Comparison of ENCODE assay signal across 11 cellular contexts in the genomic region with DNA sequence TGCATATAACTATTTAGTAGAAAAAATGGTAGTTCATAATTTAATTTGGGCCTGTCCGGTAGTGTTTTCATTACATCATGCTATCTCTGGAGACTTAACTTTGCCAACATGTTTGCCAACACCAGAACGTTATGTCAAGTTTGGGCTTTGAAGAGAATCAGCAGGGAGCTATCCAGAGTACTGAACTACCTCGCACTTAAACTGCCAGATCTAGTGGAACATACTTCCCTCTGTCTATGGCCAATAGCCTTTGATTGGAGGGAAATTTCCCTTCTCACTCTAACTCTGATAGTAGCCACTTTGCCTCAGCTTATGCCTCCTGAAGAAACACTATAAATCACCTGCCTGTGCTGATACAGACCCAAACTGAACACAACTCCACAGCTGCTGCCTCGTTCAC. TPM values are rescaled to one million over a fixed set of nuclear protein-coding genes. Genes with fewer than 3 reads are reported as not detected.
A peak's percentile ranks its signal among the peaks of the same experiment; 100 is the strongest.
DNase-seq lines count a peak whose midpoint lies in the region; ATAC-seq, FAIRE-seq and TF ChIP-seq lines count a peak whose summit lies in the region.
"Had no signal": no experiment of that assay in that cellular context is flagged by ENCODE, and none has a peak within 500 bp of the region (broad histone marks: within the 10 kb centered on the region; RNA-seq: fewer than 3 reads in every experiment).

No MANE protein-coding gene starts in this region.

- H3K18ac ChIP-seq in H9 (ENCODE audit: insufficient read length, low read depth, low read length): no peak overlapping the region

- H4K20me1 ChIP-seq in H9 (ENCODE audit: control insufficient read depth, insufficient read depth, insufficient read length): no peaks in the 10 kb centered on the region

- no peak for TF ChIP-seq RAD21 in A549 (conservative IDR thresholded peaks at IDR 0.05 in 1 of 2, IDR thresholded peaks at IDR 0.05 in 1 of 2)

- no peak overlapping the region for H2BK15ac ChIP-seq in H9 (ENCODE audit: low read depth, low read length)

- H3K27me3 Mint-ChIP-seq in H9 (ENCODE audit: low read depth) (no peaks in the 10 kb centered on the region), glutamatergic neuron (ENCODE audit: unreplicated experiment) (no peaks in the 10 kb centered on the region)

- TF ChIP-seq EP300 in A549 (IDR thresholded peaks at IDR 0.05): no peak

- H3K4me3 ChIP-seq in A549: no peak overlapping the region
- no peak overlapping the region for H3K4me3 ChIP-seq in RWPE2 (ENCODE audit: severe bottlenecking)
- H3K4me3 ChIP-seq in Peyer's patch: no peak overlapping the region

- no peak overlapping the region for H4K91ac ChIP-seq in H9 (ENCODE audit: insufficient read length, low read depth, low read length)

- no peaks in the 10 kb centered on the region for H3K23me2 ChIP-seq in H9 (ENCODE audit: insufficient read length, low read depth, low read length, poor library complexity, severe bottlenecking)

- H2AFZ ChIP-seq in H9 (ENCODE audit: low read length): no peak overlapping the region

- no peak overlapping the region for H3K27ac ChIP-seq in A549
- H3K27ac ChIP-seq in H9 (ENCODE audit: insufficient read length, low read depth, low read length): no peak overlapping the region
- H3K27ac ChIP-seq in RWPE2 (ENCODE audit: poor library complexity, severe bottlenecking): no peak overlapping the region
- no peak overlapping the region for H3K27ac ChIP-seq in Peyer's patch
- H3K27ac ChIP-seq: C4-2B had no signal

- no peak for TF ChIP-seq CTCF in A549 (IDR thresholded peaks at IDR 0.05)
- TF ChIP-seq CTCF in H9 (conservative IDR thresholded peaks at IDR 0.05): no peak
- TF ChIP-seq CTCF in RWPE2 (IDR thresholded peaks at IDR 0.05; ENCODE audit: poor library complexity, severe bottlenecking): no peak
- TF ChIP-seq CTCF in Peyer's patch (IDR thresholded peaks at IDR 0.05): no peak
- TF ChIP-seq CTCF in glutamatergic neuron (IDR thresholded peaks at IDR 0.05; ENCODE audit: partially characterized antibody, unreplicated experiment): no peak

- no peak overlapping the region for H2BK20ac ChIP-seq in H9 (ENCODE audit: low read depth, low read length, poor library complexity, severe bottlenecking)

- no peak overlapping the region for H3T11ph ChIP-seq in H9 (ENCODE audit: low read length)

- no peak overlapping the region for H3K56ac ChIP-seq in H9 (ENCODE audit: insufficient read length, low read depth, low read length)

- H3K4ac ChIP-seq in H9 (ENCODE audit: low read depth, low read length): no peak overlapping the region

- no peak overlapping the region for H2BK12ac ChIP-seq in H9 (ENCODE audit: insufficient read length, low read depth, low read length)

- H4K8ac ChIP-seq in H9 (replicated peaks; ENCODE audit: insufficient read length, low read depth, low read length): no peak overlapping the region

- no peak overlapping the region for H3K9ac ChIP-seq in H9 (ENCODE audit: extremely low read depth, insufficient read length, low read length)

- 15% methylated on average over 4 of the region's 4 CpGs for WGBS in A549 (ENCODE audit: missing lambda C conversion rate)
- WGBS in H9 (ENCODE audit: extremely low coverage, insufficient read length, low lambda C conversion rate): no CpG with 5 or more reads among the region's 4 CpGs

- H3K27ac Mint-ChIP-seq in H9 (no peak overlapping the region; a peak in 1 of 7 replicates), glutamatergic neuron (ENCODE audit: unreplicated experiment) (no peak overlapping the region)

- no peaks in the 10 kb centered on the region for H3K36me3 ChIP-seq in RWPE2 (ENCODE audit: low read depth)
- H3K36me3 ChIP-seq in Peyer's patch: no peaks in the 10 kb centered on the region

- H2AK5ac ChIP-seq in H9 (ENCODE audit: insufficient read length, low read length): no peak overlapping the region

- H3K4me2 ChIP-seq in A549: no peak overlapping the region
- H3K4me2 ChIP-seq in H9 (ENCODE audit: insufficient read depth, insufficient read length, low read length): no peak overlapping the region

- H3K27me3 ChIP-seq in H9 (ENCODE audit: insufficient read depth, low read length): no peaks in the 10 kb centered on the region
- H3K27me3 ChIP-seq in RWPE2 (ENCODE audit: insufficient read depth, poor library complexity, severe bottlenecking): peaks cover 11% of the 10 kb centered on the region
- H3K27me3 ChIP-seq in Peyer's patch: no peaks in the 10 kb centered on the region

- no peaks in the 10 kb centered on the region for H3K4me1 ChIP-seq in A549
- no peaks in the 10 kb centered on the region; the same call in 1 of the 2 replicates for H3K4me1 ChIP-seq in H9 (ENCODE audit: insufficient read depth, low read length)
- H3K4me1 ChIP-seq in RWPE2 (ENCODE audit: insufficient read depth, poor library complexity, severe bottlenecking): no peaks in the 10 kb centered on the region
- H3K4me1 ChIP-seq in Peyer's patch: no peaks in the 10 kb centered on the region

- no peaks in the 10 kb centered on the region for H3K79me1 ChIP-seq in H9 (ENCODE audit: insufficient read depth, low read depth, low read length, poor library complexity, severe bottlenecking)

- no peak overlapping the region for H2BK120ac ChIP-seq in H9 (ENCODE audit: low read depth, low read length, poor library complexity, severe bottlenecking)

- H3K9me3 ChIP-seq in A549 (no peaks in the 10 kb centered on the region), H9 (ENCODE audit: control insufficient read depth, low read depth, low read length) (no peaks in the 10 kb centered on the region), RWPE2 (ENCODE audit: severe bottlenecking) (no peaks in the 10 kb centered on the region), Peyer's patch (no peaks in the 10 kb centered on the region)

- no peak for TF ChIP-seq POLR2A in A549 (IDR thresholded peaks at IDR 0.05; ENCODE audit: low read length)
- TF ChIP-seq POLR2A in Peyer's patch (IDR thresholded peaks at IDR 0.05): no peak

- no peak for ATAC-seq in A549
- 0 out of 3 replicates have a peak, but pooled peaks have one; percentile 50 for ATAC-seq in RWPE2 (ENCODE audit: low read depth)

- no peak for FAIRE-seq in A549 (lab: Jason Lieb, UNC)

- peaks cover 30% of the 10 kb centered on the region in 2 experiments for H3K4me1 Mint-ChIP-seq in H9
- peaks cover 28% of the 10 kb centered on the region for H3K4me1 Mint-ChIP-seq in glutamatergic neuron (ENCODE audit: low read depth, unreplicated experiment)

- H3K9me3 Mint-ChIP-seq in H9: no peaks in the 10 kb centered on the region
- H3K9me3 Mint-ChIP-seq in glutamatergic neuron (ENCODE audit: unreplicated experiment): peaks cover 11% of the 10 kb centered on the region

- DNase-seq in A549 (ENCODE audit: low read depth in 1 of 2, low spot score in 1 of 2): peak in 1 of 2 experiments; percentile 1
- peak; percentile 43 for DNase-seq in H9
- no peak for DNase-seq in RWPE2 (ENCODE audit: low spot score)
- DNase-seq in foreskin melanocyte: peak; percentile 46
- no peak for DNase-seq in Peyer's patch
- DNase-seq in glutamatergic neuron: no peak
- DNase-seq in NK-92 (lab: John Stamatoyannopoulos, UW; ENCODE audit: unreplicated experiment): no peak
- DNase-seq in NCI-H510A treated with DMSO at 0.1 percent for 48 hours (lab: John Stamatoyannopoulos, UW): no peak

- no peak overlapping the region for H2BK5ac ChIP-seq in H9 (ENCODE audit: insufficient read length, low read length)

- H3K23ac ChIP-seq in H9 (ENCODE audit: insufficient read length, low read depth, low read length): no peak overlapping the region

- no peak overlapping the region for H4K5ac ChIP-seq in H9 (ENCODE audit: insufficient read length, low read depth, low read length)

- CTCF ChIA-PET in A549 (lab: Yijun Ruan, JAX): interaction anchor here (0.5 to 1.8 kb wide), 4 partner anchors 9 to 278 kb away, joined by 3 to 7 read pairs (median 4); a partner anchor contains a TSS

- no peak overlapping the region for H3K14ac ChIP-seq in H9 (ENCODE audit: insufficient read depth, low read length)

- H3K36me3 Mint-ChIP-seq in H9 (ENCODE audit: insufficient read depth in 1 of 3, low read depth in 3 of 3) (no peaks in the 10 kb centered on the region; a peak in 1 of 7 replicates), glutamatergic neuron (ENCODE audit: unreplicated experiment) (peaks cover 1% of the 10 kb centered on the region)

- POLR2A ChIA-PET in A549 (lab: Yijun Ruan, JAX): no interaction called here

- H3K4me3 Mint-ChIP-seq in H9 (no peak overlapping the region), glutamatergic neuron (ENCODE audit: unreplicated experiment) (no peak overlapping the region)

- H3K79me2 ChIP-seq in H9 (ENCODE audit: insufficient read depth, low read length): no peaks in the 10 kb centered on the region

TF ChIP-seq in A549, 52 proteins besides CTCF, POLR2A, EP300 and RAD21 (continues in another document):
- TF ChIP-seq, protein P1, sequence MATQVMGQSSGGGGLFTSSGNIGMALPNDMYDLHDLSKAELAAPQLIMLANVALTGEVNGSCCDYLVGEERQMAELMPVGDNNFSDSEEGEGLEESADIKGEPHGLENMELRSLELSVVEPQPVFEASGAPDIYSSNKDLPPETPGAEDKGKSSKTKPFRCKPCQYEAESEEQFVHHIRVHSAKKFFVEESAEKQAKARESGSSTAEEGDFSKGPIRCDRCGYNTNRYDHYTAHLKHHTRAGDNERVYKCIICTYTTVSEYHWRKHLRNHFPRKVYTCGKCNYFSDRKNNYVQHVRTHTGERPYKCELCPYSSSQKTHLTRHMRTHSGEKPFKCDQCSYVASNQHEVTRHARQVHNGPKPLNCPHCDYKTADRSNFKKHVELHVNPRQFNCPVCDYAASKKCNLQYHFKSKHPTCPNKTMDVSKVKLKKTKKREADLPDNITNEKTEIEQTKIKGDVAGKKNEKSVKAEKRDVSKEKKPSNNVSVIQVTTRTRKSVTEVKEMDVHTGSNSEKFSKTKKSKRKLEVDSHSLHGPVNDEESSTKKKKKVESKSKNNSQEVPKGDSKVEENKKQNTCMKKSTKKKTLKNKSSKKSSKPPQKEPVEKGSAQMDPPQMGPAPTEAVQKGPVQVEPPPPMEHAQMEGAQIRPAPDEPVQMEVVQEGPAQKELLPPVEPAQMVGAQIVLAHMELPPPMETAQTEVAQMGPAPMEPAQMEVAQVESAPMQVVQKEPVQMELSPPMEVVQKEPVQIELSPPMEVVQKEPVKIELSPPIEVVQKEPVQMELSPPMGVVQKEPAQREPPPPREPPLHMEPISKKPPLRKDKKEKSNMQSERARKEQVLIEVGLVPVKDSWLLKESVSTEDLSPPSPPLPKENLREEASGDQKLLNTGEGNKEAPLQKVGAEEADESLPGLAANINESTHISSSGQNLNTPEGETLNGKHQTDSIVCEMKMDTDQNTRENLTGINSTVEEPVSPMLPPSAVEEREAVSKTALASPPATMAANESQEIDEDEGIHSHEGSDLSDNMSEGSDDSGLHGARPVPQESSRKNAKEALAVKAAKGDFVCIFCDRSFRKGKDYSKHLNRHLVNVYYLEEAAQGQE (IDR thresholded peaks at IDR 0.05): peak; percentile 89

RNA-seq across cellular contexts. Expression of a gene that starts 10.0 kb away (rescaled TPM):
- not detected in 2 replicates for polyA plus RNA-seq in A549 (2011; rRNA removed)
- polyA plus RNA-seq in A549 (2012; cell fraction: cytosol; rRNA removed): not detected in 2 replicates
- not detected in 2 replicates for polyA plus RNA-seq in A549 (2012; cell fraction: nucleus; rRNA removed)
- polyA plus RNA-seq in A549 (2017; fragmentation: RNase III; extraction: RNeasy Plus Mini Kit Qiagen cat#74134 plus additional on column Dnase treatment): not detected in 3 replicates
- polyA minus RNA-seq in A549 (2011; rRNA and poly(A)+ RNA removed): not detected in 2 replicates
- total RNA-seq in H9 (2021): not detected in 2 replicates
- total RNA-seq in Peyer's patch: not detected
- total RNA-seq in glutamatergic neuron (ENCODE audit: unreplicated experiment): 0.42 TPM
- total RNA-seq: pulmonary artery endothelial cell, subcutaneous adipose tissue had no signal

Comparison
In these comparisons a context has a peak if more than half of its experiments do, and no peak if none do; other contexts are left out.
1. DNase-seq: peak in H9 (single experiment) and foreskin melanocyte (single experiment); none in RWPE2 (single experiment), Peyer's patch (0 of 3), glutamatergic neuron (single experiment), NK-92 (single experiment) and NCI-H510A treated with DMSO at 0.1 percent for 48 hours (single experiment).